10 cellular contexts compared by ENCODE assay signal in the genomic region with DNA sequence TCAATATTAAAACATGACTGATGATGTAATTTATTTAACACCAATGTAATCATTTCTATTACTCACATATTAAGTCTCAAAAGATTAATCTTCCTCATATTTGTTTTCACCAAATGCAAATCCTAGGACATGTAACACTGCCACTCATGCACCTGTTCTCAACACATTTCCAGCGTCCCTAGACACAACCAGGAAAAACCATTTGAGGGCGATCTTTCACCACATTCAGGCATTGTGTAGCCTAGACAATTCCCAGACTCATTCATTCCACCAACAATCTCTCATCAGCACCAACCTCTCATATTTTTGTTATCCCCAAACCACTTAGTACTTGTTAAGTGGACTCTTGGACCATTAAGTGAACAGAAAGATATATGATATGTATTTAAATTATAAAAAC.
DNase-seq lines count a peak whose midpoint lies in the region; ATAC-seq and TF ChIP-seq lines count a peak whose summit lies in the region.
"Had no signal": no experiment of that assay in that cellular context is flagged by ENCODE, and none has a peak within 500 bp of the region (broad histone marks: within the 10 kb centered on the region; RNA-seq: fewer than 3 reads in every experiment).

No MANE protein-coding gene starts in this region.

- no peak for ATAC-seq in GM18867 (IDR thresholded peaks at IDR 0.05; ENCODE audit: unreplicated experiment)
- no peak for ATAC-seq in stimulated activated memory B cell treated with anti-CD40 and anti-IgM and Interleukin-4, amounts not matched to agents 10 μg/mL and 1 μg/mL and 100 μg/mL, for 72 hours

- H3K36me3 Mint-ChIP-seq in progenitor cell of endocrine pancreas (ENCODE audit: insufficient read depth) = peaks cover 5% of the 10 kb centered on the region
- H3K36me3 Mint-ChIP-seq in stimulated activated memory B cell treated with anti-CD40 and anti-IgM and Interleukin-4, amounts not matched to agents 10 μg/mL and 1 μg/mL and 100 μg/mL, for 72 hours = no peaks in the 10 kb centered on the region
- H3K36me3 Mint-ChIP-seq: activated naive CD8-positive, alpha-beta T cell had no signal

- TF ChIP-seq CTCF in VCaP (conservative IDR thresholded peaks at IDR 0.05) (peak; percentile 36; the same call in 1 of the 2 replicates), progenitor cell of endocrine pancreas (IDR thresholded peaks at IDR 0.05; ENCODE audit: unreplicated experiment) (peak; percentile 40)

- no peak overlapping the region for H3K4me3 Mint-ChIP-seq in progenitor cell of endocrine pancreas (ENCODE audit: low read depth)
- no peak overlapping the region for H3K4me3 Mint-ChIP-seq in stimulated activated memory B cell treated with anti-CD40 and anti-IgM and Interleukin-4, amounts not matched to agents 10 μg/mL and 1 μg/mL and 100 μg/mL, for 72 hours
- H3K4me3 Mint-ChIP-seq: activated naive CD8-positive, alpha-beta T cell had no signal

- H3K27me3 Mint-ChIP-seq in progenitor cell of endocrine pancreas = no peaks in the 10 kb centered on the region
- peaks cover 2% of the 10 kb centered on the region for H3K27me3 Mint-ChIP-seq in stimulated activated memory B cell treated with anti-CD40 and anti-IgM and Interleukin-4, amounts not matched to agents 10 μg/mL and 1 μg/mL and 100 μg/mL, for 72 hours
- H3K27me3 Mint-ChIP-seq: activated naive CD8-positive, alpha-beta T cell had no signal

- H3K27ac Mint-ChIP-seq in progenitor cell of endocrine pancreas = no peak overlapping the region
- no peak overlapping the region for H3K27ac Mint-ChIP-seq in stimulated activated memory B cell treated with anti-CD40 and anti-IgM and Interleukin-4, amounts not matched to agents 10 μg/mL and 1 μg/mL and 100 μg/mL, for 72 hours
- H3K27ac Mint-ChIP-seq: activated naive CD8-positive, alpha-beta T cell had no signal

- DNase-seq in NOMO-1 treated with dmso at 0.1 percent for 144 hours (lab: John Stamatoyannopoulos, UW; ENCODE audit: unreplicated experiment) (peak; percentile 2), NOMO-1 treated with DMSO at 0.1 percent for 48 hours (lab: John Stamatoyannopoulos, UW; ENCODE audit: unreplicated experiment) (no peak), NCI-H187 treated with DMSO at 0.1 percent for 48 hours (lab: John Stamatoyannopoulos, UW) (peak; percentile 42), progenitor cell of endocrine pancreas (ENCODE audit: low spot score, unreplicated experiment) (no peak), HuH-7.5 (ENCODE audit: low spot score) (no peak)
- DNase-seq: GM23248 had no signal

- H3K4me1 Mint-ChIP-seq in progenitor cell of endocrine pancreas (ENCODE audit: low read depth) = peaks cover 4% of the 10 kb centered on the region
- no peaks in the 10 kb centered on the region for H3K4me1 Mint-ChIP-seq in stimulated activated memory B cell treated with anti-CD40 and anti-IgM and Interleukin-4, amounts not matched to agents 10 μg/mL and 1 μg/mL and 100 μg/mL, for 72 hours

- H3K9me3 Mint-ChIP-seq in progenitor cell of endocrine pancreas (ENCODE audit: low read depth) = peaks cover 4% of the 10 kb centered on the region
- H3K9me3 Mint-ChIP-seq in stimulated activated memory B cell treated with anti-CD40 and anti-IgM and Interleukin-4, amounts not matched to agents 10 μg/mL and 1 μg/mL and 100 μg/mL, for 72 hours = no peaks in the 10 kb centered on the region

- no peak overlapping the region for H3K27ac ChIP-seq in VCaP
- H3K27ac ChIP-seq: GM23248 had no signal

Comparison
In these comparisons a context has a peak if more than half of its experiments do, and no peak if none do; other contexts are left out.
1. DNase-seq: peak in NOMO-1 treated with dmso at 0.1 percent for 144 hours (single experiment) and NCI-H187 treated with DMSO at 0.1 percent for 48 hours (single experiment); none in NOMO-1 treated with DMSO at 0.1 percent for 48 hours (single experiment), progenitor cell of endocrine pancreas (single experiment) and HuH-7.5 (single experiment).